17 cellular contexts compared by ENCODE assay signal in genomic region chr15:64314456-64314855, GRCh38.
"Had no signal": no experiment of that assay in that cellular context is flagged by ENCODE, and none has a peak within 500 bp of the region (broad histone marks: within the 10 kb centered on the region; RNA-seq: fewer than 3 reads in every experiment).

No MANE protein-coding gene starts in this region.

- H3K4me3 ChIP-seq: pancreas, right lobe of liver, stomach had no signal

- H3K27ac ChIP-seq: pancreas, right lobe of liver had no signal

- H3K9me3 ChIP-seq: pancreas, right lobe of liver, stomach had no signal

- H3K27me3 ChIP-seq: pancreas, right lobe of liver, stomach had no signal

- DNase-seq: activated CD4-positive, alpha-beta T cell treated with anti-CD3 and anti-CD28 coated beads for 36 hours; activated CD4-positive, alpha-beta T cell treated with anti-CD3 and anti-CD28 coated beads, Interleukin-2, amount 50 U/mL, for 48 hours; activated naive CD4-positive, alpha-beta T cell; aorta; erythroblast; foreskin melanocyte; head of caudate nucleus; kidney; naive thymus-derived CD4-positive, alpha-beta T cell; pancreas; right lobe of liver; stimulated activated CD4-positive, alpha-beta T cell treated with anti-CD3 and anti-CD28 coated beads, Interleukin-4, amount 100 ng/mL, for 24 hours; stomach; trophoblast cell had no signal

- H3K36me3 ChIP-seq: pancreas, right lobe of liver, stomach had no signal

- ATAC-seq: activated CD4-positive, alpha-beta T cell treated with anti-CD3 and anti-CD28 coated beads for 36 hours; left lobe of liver; naive thymus-derived CD4-positive, alpha-beta T cell; pancreas; right lobe of liver; stimulated activated effector memory CD8-positive, alpha-beta T cell treated with anti-CD3 and anti-CD28 coated beads, Interleukin-12 subunit alpha, Interleukin-12 subunit beta, amount 100 ng/mL, for 72 hours; WTC11 had no signal

- H3K4me1 ChIP-seq: right lobe of liver had no signal
